ENCODE assay signal across 9 cellular contexts in genomic region chr7:137978464-137979237, GRCh38. TPM values are rescaled to one million over a fixed set of nuclear protein-coding genes. Genes with fewer than 3 reads are reported as not detected.
DNase-seq lines count a peak whose midpoint lies in the region; ATAC-seq and TF ChIP-seq lines count a peak whose summit lies in the region.
"Had no signal": no experiment of that assay in that cellular context is flagged by ENCODE, and none has a peak within 500 bp of the region (broad histone marks: within the 10 kb centered on the region; RNA-seq: fewer than 3 reads in every experiment).

No MANE protein-coding gene starts in this region.

- DNase-seq in LHCN-M2 (ENCODE audit: low read depth) (peak; percentile 100), caudate nucleus (lab: John Stamatoyannopoulos, UW) (peak in 1 of 61 donors; percentile 8), right lobe of liver (no peak), tibial artery (peak; percentile 86 to 94), endothelial cell (ENCODE audit: low spot score) (no peak), NCI-H2196 (lab: John Stamatoyannopoulos, UW; ENCODE audit: unreplicated experiment) (no peak)
- no peak for DNase-seq in activated CD8-positive, alpha-beta T cell treated with anti-CD3 and anti-CD28 coated beads, Interleukin-2, amount 10 ng/mL, durations not matched to agents 7 days and 5 days

- no peak overlapping the region for H3K4me3 Mint-ChIP-seq in endothelial cell (ENCODE audit: unreplicated experiment)
- no peak overlapping the region for H3K4me3 Mint-ChIP-seq in activated CD8-positive, alpha-beta T cell treated with anti-CD3 and anti-CD28 coated beads, Interleukin-2, amount 10 ng/mL, durations not matched to agents 7 days and 5 days
- H3K4me3 Mint-ChIP-seq: IgD-negative memory B cell had no signal

- intact Hi-C loops in right lobe of liver (cut with DNase I), result no loop called here
- intact Hi-C loops in tibial artery (cut with DNase I; ENCODE audit: low total_unique reads), result no loop called here

- no peak overlapping the region for H3K4me3 ChIP-seq in right lobe of liver
- no peak overlapping the region for H3K4me3 ChIP-seq in tibial artery

- H3K36me3 Mint-ChIP-seq in endothelial cell (ENCODE audit: low read depth, unreplicated experiment), result peaks cover 26% of the 10 kb centered on the region
- peaks cover 22% of the 10 kb centered on the region for H3K36me3 Mint-ChIP-seq in activated CD8-positive, alpha-beta T cell treated with anti-CD3 and anti-CD28 coated beads, Interleukin-2, amount 10 ng/mL, durations not matched to agents 7 days and 5 days (ENCODE audit: low read depth)

- TF ChIP-seq POLR2A in right lobe of liver (IDR thresholded peaks at IDR 0.05), result no peak

- no peaks in the 10 kb centered on the region for H3K9me3 Mint-ChIP-seq in endothelial cell (ENCODE audit: unreplicated experiment)
- H3K9me3 Mint-ChIP-seq in activated CD8-positive, alpha-beta T cell treated with anti-CD3 and anti-CD28 coated beads, Interleukin-2, amount 10 ng/mL, durations not matched to agents 7 days and 5 days (ENCODE audit: insufficient read depth), result peaks cover 7% of the 10 kb centered on the region

- H3K4me1 ChIP-seq in right lobe of liver, result peaks cover 0 to 2% (median 0%) of the 10 kb centered on the region in 4 donors
- H3K4me1 ChIP-seq in tibial artery, result peaks cover 0 to 100% (median 85%) of the 10 kb centered on the region in 4 donors

- 49% methylated on average over 9 of the region's 10 CpGs for WGBS in right lobe of liver (ENCODE audit: insufficient coverage, low coverage, low lambda C conversion rate, missing lambda C conversion rate)

- TF ChIP-seq CTCF in right lobe of liver (IDR thresholded peaks at IDR 0.05) (no peak), tibial artery (IDR thresholded peaks at IDR 0.05) (no peak), endothelial cell (IDR thresholded peaks at IDR 0.05; ENCODE audit: unreplicated experiment) (no peak)

- ATAC-seq in right lobe of liver (peak in 3 of 4 donors; percentile 29 to 79 (median 56)), GM21515 (IDR thresholded peaks at IDR 0.05; ENCODE audit: unreplicated experiment) (no peak)
- no peak for ATAC-seq in activated CD8-positive, alpha-beta T cell treated with anti-CD3 and anti-CD28 coated beads, Interleukin-2, amount 10 ng/mL, durations not matched to agents 7 days and 5 days

- H3K9me3 ChIP-seq in right lobe of liver (no peaks in the 10 kb centered on the region), tibial artery (no peaks in the 10 kb centered on the region)

- H3K4me1 Mint-ChIP-seq in endothelial cell (ENCODE audit: unreplicated experiment), result no peaks in the 10 kb centered on the region
- H3K4me1 Mint-ChIP-seq in activated CD8-positive, alpha-beta T cell treated with anti-CD3 and anti-CD28 coated beads, Interleukin-2, amount 10 ng/mL, durations not matched to agents 7 days and 5 days (ENCODE audit: low read depth), result no peaks in the 10 kb centered on the region

- no peaks in the 10 kb centered on the region for H3K27me3 ChIP-seq in right lobe of liver
- no peaks in the 10 kb centered on the region for H3K27me3 ChIP-seq in tibial artery

- H3K36me3 ChIP-seq in right lobe of liver (no peaks in the 10 kb centered on the region), tibial artery (peaks cover 0 to 3% (median 0%) of the 10 kb centered on the region in 3 donors)

- POLR2A ChIA-PET in activated CD8-positive, alpha-beta T cell treated with anti-CD3 and anti-CD28 coated beads, Interleukin-2, amount 10 ng/mL, durations not matched to agents 7 days and 5 days (lab: Charles Lee), result interaction anchor here (1.2 kb wide), 1 partner anchor 9 kb away, joined by 3 read pairs; no protein-coding TSS in a partner anchor

- peaks cover 4% of the 10 kb centered on the region for H3K27me3 Mint-ChIP-seq in endothelial cell (ENCODE audit: unreplicated experiment)
- no peaks in the 10 kb centered on the region for H3K27me3 Mint-ChIP-seq in activated CD8-positive, alpha-beta T cell treated with anti-CD3 and anti-CD28 coated beads, Interleukin-2, amount 10 ng/mL, durations not matched to agents 7 days and 5 days (ENCODE audit: low read depth)
- H3K27me3 Mint-ChIP-seq: IgD-negative memory B cell had no signal

- CTCF ChIA-PET in activated CD8-positive, alpha-beta T cell treated with anti-CD3 and anti-CD28 coated beads, Interleukin-2, amount 10 ng/mL, durations not matched to agents 7 days and 5 days (lab: Charles Lee), result interaction anchor here (1.2 to 1.9 kb wide), 2 partner anchors 23 to 322 kb away, joined by 3 to 6 read pairs; partner anchors contain the start of gene CREB3L2

- H3K27ac ChIP-seq in caudate nucleus (ENCODE audit: low read depth, low read length) (peak overlapping the region; percentile 20), right lobe of liver (no peak overlapping the region), tibial artery (peak overlapping the region; percentile 86 to 96)

- no peak overlapping the region for H3K27ac Mint-ChIP-seq in endothelial cell (ENCODE audit: unreplicated experiment)
- H3K27ac Mint-ChIP-seq in activated CD8-positive, alpha-beta T cell treated with anti-CD3 and anti-CD28 coated beads, Interleukin-2, amount 10 ng/mL, durations not matched to agents 7 days and 5 days, result no peak overlapping the region
- H3K27ac Mint-ChIP-seq: IgD-negative memory B cell had no signal

RNA-seq across cellular contexts. Expression of gene CREB3L2, which starts 23.2 kb away (rescaled TPM):
- total RNA-seq in LHCN-M2 (2014; rRNA removed) (39.1 and 40.6 TPM in 2 replicates), right lobe of liver (10 to 100 TPM; 11.5 to 29.9 (median 18.2) TPM), endothelial cell (ENCODE audit: unreplicated experiment) (50.6 TPM)
- 20.8 TPM for polyA plus RNA-seq in LHCN-M2 (2012)
- 10 to 100 TPM; 24.7 to 25.9 TPM for total RNA-seq in activated CD8-positive, alpha-beta T cell treated with anti-CD3 and anti-CD28 coated beads, Interleukin-2, amount 10 ng/mL, durations not matched to agents 7 days and 5 days

Comparison
In these comparisons a context has a peak if more than half of its experiments do, and no peak if none do; other contexts are left out.
1. DNase-seq: peak in LHCN-M2 (single experiment) and tibial artery (2 of 2); none in right lobe of liver (0 of 3), endothelial cell (single experiment), activated CD8-positive, alpha-beta T cell treated with anti-CD3 and anti-CD28 coated beads, Interleukin-2, amount 10 ng/mL, durations not matched to agents 7 days and 5 days (single experiment) and NCI-H2196 (single experiment).
2. H3K27ac ChIP-seq: peak in caudate nucleus (single experiment) and tibial artery (2 of 2); none in right lobe of liver (0 of 3).
3. ATAC-seq: peak in right lobe of liver (3 of 4); none in GM21515 (single experiment) and activated CD8-positive, alpha-beta T cell treated with anti-CD3 and anti-CD28 coated beads, Interleukin-2, amount 10 ng/mL, durations not matched to agents 7 days and 5 days (single experiment).